In genomic region chr13:41421983-41422382, GRCh38 we compare ENCODE assay signal across 1 cellular context.
TF ChIP-seq lines count a peak whose summit lies in the region.
"Not testable (repeated sequence)": the region's sequence is repeated elsewhere in the genome, so short reads cannot be mapped to it uniquely, and the experiment has no call there.

No MANE protein-coding gene starts in this region.

TF ChIP-seq in HepG2, 621 proteins besides CTCF, POLR2A, EP300 and RAD21:
- TF ChIP-seq PATZ1 (CRISPR knock-in tag; IDR thresholded peaks at IDR 0.05) = peak; percentile 80
- not testable (repeated sequence) for TF ChIP-seq SOX13 (IDR thresholded peaks at IDR 0.05)
- TF ChIP-seq SOX13 (CRISPR knock-in tag; conservative IDR thresholded peaks at IDR 0.05 in 1 of 2, IDR thresholded peaks at IDR 0.05 in 1 of 2) = peak in 1 of 2 experiments; percentile 13; a peak in 1 of 4 replicates
- peak; percentile 73 for TF ChIP-seq HNF4A (CRISPR knock-in tag; IDR thresholded peaks at IDR 0.05)
- TF ChIP-seq PAXIP1 (CRISPR knock-in tag; conservative IDR thresholded peaks at IDR 0.05) = 0 out of 2 replicates have a peak, but pooled peaks have one; percentile 6
- TF ChIP-seq ARID5B (CRISPR knock-in tag; IDR thresholded peaks at IDR 0.05) = 0 out of 2 replicates have a peak, but pooled peaks have one; percentile 27
